ENCODE assay signal across 25 cellular contexts in genomic region chr12:102781117-102781516, GRCh38.
DNase-seq lines count a peak whose midpoint lies in the region; ATAC-seq, FAIRE-seq and TF ChIP-seq lines count a peak whose summit lies in the region.
"Had no signal": no experiment of that assay in that cellular context is flagged by ENCODE, and none has a peak within 500 bp of the region (broad histone marks: within the 10 kb centered on the region; RNA-seq: fewer than 3 reads in every experiment).

No MANE protein-coding gene starts in this region.

- peak; percentile 33 for DNase-seq in SIG-M5 treated with dmso at 0.1 percent for 504 hours (lab: John Stamatoyannopoulos, UW; ENCODE audit: unreplicated experiment)
- DNase-seq in SIG-M5 (lab: John Stamatoyannopoulos, UW) = no peak
- peak; percentile 71 for DNase-seq in RPMI8226
- DNase-seq in HepG2 (ENCODE audit: low spot score) = no peak
- DNase-seq in testis = peak; percentile 18
- no peak for DNase-seq in T-helper 1 cell
- DNase-seq in osteocyte (ENCODE audit: extremely low spot score, unreplicated experiment) = no peak
- DNase-seq: 8988T; activated B cell treated with CpG ODN at 0.5 μM for 24 hours; activated CD8-positive, alpha-beta memory T cell treated with anti-CD3 and anti-CD28 coated beads, Interleukin-2, amount 10 ng/mL, durations not matched to agents 7 days and 5 days; activated T-cell treated with anti-CD3 and anti-CD28 coated beads, Interleukin-2, amount 50 U/mL, for 48 hours; CD4-positive, alpha-beta memory T cell; dermis blood vessel endothelial cell; esophagus squamous epithelium; foreskin melanocyte; NCI-H1436; pancreas; SHP77; stimulated activated CD4-positive, alpha-beta T cell treated with anti-CD3 and anti-CD28 coated beads, Interleukin-12 subunit alpha, Interleukin-12 subunit beta, amount 100 ng/mL, for 4 hours; stimulated activated CD4-positive, alpha-beta T cell treated with anti-CD3 and anti-CD28 coated beads, Interleukin-4, amount 100 ng/mL, for 24 hours; stimulated activated naive CD4-positive, alpha-beta T cell had no signal

- ATAC-seq in HepG2 = no peak
- ATAC-seq in HG03159 (IDR thresholded peaks at IDR 0.05; ENCODE audit: unreplicated experiment) = no peak
- ATAC-seq: activated CD8-positive, alpha-beta memory T cell treated with anti-CD3 and anti-CD28 coated beads, Interleukin-2, amount 10 ng/mL, durations not matched to agents 7 days and 5 days; right cardiac atrium had no signal

- TF ChIP-seq EP300 in HepG2 (IDR thresholded peaks at IDR 0.05; ENCODE audit: low read depth in 2 of 2, low read length in 2 of 2) = no peak
- no peak for TF ChIP-seq EP300 in HepG2 (CRISPR knock-in tag; IDR thresholded peaks at IDR 0.05; ENCODE audit: borderline replicate concordance)

- no peaks in the 10 kb centered on the region for H4K20me1 ChIP-seq in HepG2 (ENCODE audit: insufficient read depth, low read length)

- H3K4me1 Mint-ChIP-seq in osteocyte (ENCODE audit: unreplicated experiment) = no peaks in the 10 kb centered on the region
- H3K4me1 Mint-ChIP-seq: activated B cell treated with CpG ODN at 0.5 μM for 24 hours; activated CD8-positive, alpha-beta memory T cell treated with anti-CD3 and anti-CD28 coated beads, Interleukin-2, amount 10 ng/mL, durations not matched to agents 7 days and 5 days; CD4-positive, alpha-beta memory T cell had no signal

- TF ChIP-seq CTCF in HepG2 (CRISPR knock-in tag; IDR thresholded peaks at IDR 0.05) (no peak), testis (IDR thresholded peaks at IDR 0.05) (no peak), osteocyte (IDR thresholded peaks at IDR 0.05) (no peak)

- no peak for TF ChIP-seq POLR2A in HepG2 (IDR thresholded peaks at IDR 0.05; ENCODE audit: insufficient read depth in 1 of 2, low read depth in 2 of 2, low read length in 2 of 2)
- no peak for TF ChIP-seq POLR2A in testis (IDR thresholded peaks at IDR 0.05)

- H3K4me3 Mint-ChIP-seq in osteocyte (ENCODE audit: unreplicated experiment) = no peak overlapping the region
- H3K4me3 Mint-ChIP-seq: activated B cell treated with CpG ODN at 0.5 μM for 24 hours; activated CD8-positive, alpha-beta memory T cell treated with anti-CD3 and anti-CD28 coated beads, Interleukin-2, amount 10 ng/mL, durations not matched to agents 7 days and 5 days; CD4-positive, alpha-beta memory T cell had no signal

- H3K4me1 ChIP-seq in HepG2 (ENCODE audit: insufficient read depth, low read length) (no peaks in the 10 kb centered on the region), testis (no peaks in the 10 kb centered on the region)
- H3K4me1 ChIP-seq: esophagus squamous epithelium, pancreas had no signal

- intact Hi-C loops in HepG2 (cut with micrococcal nuclease; ENCODE audit: unreplicated experiment) = no loop called here
- intact Hi-C loops in testis (cut with DNase I; ENCODE audit: low total_unique reads) = no loop called here

- no peak overlapping the region for H3K4me2 ChIP-seq in HepG2 (ENCODE audit: low read depth, low read length)

- H3K27me3 ChIP-seq in HepG2 (ENCODE audit: control insufficient read depth in 1 of 2, insufficient read depth in 2 of 2, low read length in 2 of 2) = no peaks in the 10 kb centered on the region
- H3K27me3 ChIP-seq in testis = no peaks in the 10 kb centered on the region
- H3K27me3 ChIP-seq: esophagus squamous epithelium, pancreas had no signal

- in situ Hi-C loops in HepG2 (cut with HindIII; ENCODE audit: extremely low pct_ligation_motif_present, low pct_unique_long_range_greater_than_20kb) = no loop called here

- no peak overlapping the region for H3K4me3 ChIP-seq in HepG2 (replicated peaks in 1 of 3; ENCODE audit: insufficient read depth in 1 of 3, low read depth in 2 of 3, low read length in 3 of 3)
- H3K4me3 ChIP-seq in testis = no peak overlapping the region
- H3K4me3 ChIP-seq: esophagus squamous epithelium, pancreas had no signal

- no peaks in the 10 kb centered on the region for H3K9me3 Mint-ChIP-seq in osteocyte (ENCODE audit: unreplicated experiment)
- H3K9me3 Mint-ChIP-seq: activated B cell treated with CpG ODN at 0.5 μM for 24 hours; CD4-positive, alpha-beta memory T cell had no signal

- no TSS peak for BruUV-seq in HepG2 (replicated peaks; lab: Mats Ljungman, UMichigan)

- H2AFZ ChIP-seq in HepG2 (ENCODE audit: low read length) = no peak overlapping the region

- H3K27me3 Mint-ChIP-seq in osteocyte (ENCODE audit: unreplicated experiment) = peaks cover 5% of the 10 kb centered on the region
- H3K27me3 Mint-ChIP-seq: activated CD8-positive, alpha-beta memory T cell treated with anti-CD3 and anti-CD28 coated beads, Interleukin-2, amount 10 ng/mL, durations not matched to agents 7 days and 5 days had no signal

- CTCF ChIA-PET in HepG2 (lab: Yijun Ruan, JAX; ENCODE audit: low intra/inter-chr PET ratio, low total read pairs) = no interaction called here

- no peaks in the 10 kb centered on the region for H3K36me3 ChIP-seq in HepG2 (replicated peaks in 1 of 2; ENCODE audit: control insufficient read depth in 1 of 2, insufficient read depth in 2 of 2, low read length in 2 of 2)
- H3K36me3 ChIP-seq in testis (ENCODE audit: low read depth, missing control alignments) = no peaks in the 10 kb centered on the region
- H3K36me3 ChIP-seq: esophagus squamous epithelium, pancreas had no signal

- no peaks in the 10 kb centered on the region for H3K79me2 ChIP-seq in HepG2 (ENCODE audit: insufficient read depth, low read length)

- no peaks in the 10 kb centered on the region for H3K36me3 Mint-ChIP-seq in osteocyte (ENCODE audit: unreplicated experiment)
- H3K36me3 Mint-ChIP-seq: activated CD8-positive, alpha-beta memory T cell treated with anti-CD3 and anti-CD28 coated beads, Interleukin-2, amount 10 ng/mL, durations not matched to agents 7 days and 5 days; CD4-positive, alpha-beta memory T cell had no signal

- FAIRE-seq in HepG2 (lab: Jason Lieb, UNC) = no peak
- FAIRE-seq: endometrium, H1, pancreas had no signal

- no peak for TF ChIP-seq RAD21 in HepG2 (CRISPR knock-in tag; IDR thresholded peaks at IDR 0.05)

- H3K27ac ChIP-seq in HepG2 (ENCODE audit: extremely low read length, insufficient read depth, low read length) (no peak overlapping the region), testis (no peak overlapping the region)
- H3K27ac ChIP-seq: esophagus squamous epithelium, pancreas had no signal

- no peak overlapping the region for H3K27ac Mint-ChIP-seq in osteocyte (ENCODE audit: unreplicated experiment)
- H3K27ac Mint-ChIP-seq: activated B cell treated with CpG ODN at 0.5 μM for 24 hours; activated CD8-positive, alpha-beta memory T cell treated with anti-CD3 and anti-CD28 coated beads, Interleukin-2, amount 10 ng/mL, durations not matched to agents 7 days and 5 days; CD4-positive, alpha-beta memory T cell had no signal

- no peak overlapping the region for H3K9ac ChIP-seq in HepG2 (ENCODE audit: insufficient read depth, low read depth, low read length)

- POLR2A ChIA-PET in HepG2 (lab: Yijun Ruan, JAX) = no interaction called here

- H3K9me3 ChIP-seq in HepG2 (ENCODE audit: low read length) (no peaks in the 10 kb centered on the region), testis (no peaks in the 10 kb centered on the region)
- H3K9me3 ChIP-seq: esophagus squamous epithelium, pancreas had no signal

TF ChIP-seq in HepG2, 621 proteins besides CTCF, POLR2A, EP300 and RAD21:
- TF ChIP-seq ZUFSP (CRISPR knock-in tag; IDR thresholded peaks at IDR 0.05; ENCODE audit: borderline replicate concordance) = no peak
- no peak for TF ChIP-seq FUBP1 (CRISPR knock-in tag; IDR thresholded peaks at IDR 0.05; ENCODE audit: borderline replicate concordance)
- peak; percentile 77 to 90 for TF ChIP-seq MAFK (conservative IDR thresholded peaks at IDR 0.05 in 1 of 2, IDR thresholded peaks at IDR 0.05 in 1 of 2; ENCODE audit: low read length in 2 of 2)
- TF ChIP-seq MAFF (IDR thresholded peaks at IDR 0.05; ENCODE audit: low read depth, low read length) = peak; percentile 76; the same call in 1 of the 2 replicates

Comparison
In these comparisons a context has a peak if more than half of its experiments do, and no peak if none do; other contexts are left out.
1. DNase-seq: peak in SIG-M5 treated with dmso at 0.1 percent for 504 hours (single experiment), RPMI8226 (single experiment) and testis (single experiment); none in SIG-M5 (single experiment), HepG2 (single experiment), T-helper 1 cell (0 of 5) and osteocyte (single experiment).